In the genomic region with DNA sequence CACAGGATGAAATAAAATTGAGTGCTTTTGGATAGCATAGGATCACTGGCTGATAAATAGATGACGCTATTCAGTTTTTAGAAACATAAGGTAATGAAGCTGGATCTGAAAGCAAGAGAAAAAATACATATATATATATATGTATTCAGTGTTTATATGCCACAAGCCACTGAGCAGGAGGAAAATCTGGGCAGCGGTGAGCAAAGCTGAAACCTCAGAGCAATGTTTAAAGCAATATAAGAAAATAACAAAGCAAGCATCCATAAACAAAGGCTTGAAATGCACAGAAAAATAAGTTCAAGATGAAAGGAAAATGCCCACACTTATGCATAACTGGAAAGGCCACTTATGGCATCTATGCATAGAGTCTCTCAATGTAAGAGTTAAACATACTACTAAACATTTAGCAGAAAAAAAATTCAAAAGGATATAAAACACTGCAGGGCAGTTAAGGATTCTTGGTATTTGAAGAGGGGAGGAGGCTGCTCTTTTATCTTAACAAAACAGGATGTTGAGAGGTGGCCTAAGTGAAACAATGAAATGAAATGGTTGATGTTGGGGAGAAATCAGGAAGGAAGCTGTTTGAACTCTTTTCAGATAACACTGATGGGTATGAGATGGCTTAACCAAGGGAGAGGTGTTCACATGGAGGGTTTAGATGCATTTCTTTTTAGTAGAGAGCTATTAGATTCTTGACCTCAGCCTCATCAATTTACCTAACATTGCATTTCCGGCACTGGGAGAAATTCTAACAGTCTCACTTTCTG, we compare ENCODE assay signal across 16 cellular contexts.
DNase-seq lines count a peak whose midpoint lies in the region; ATAC-seq and TF ChIP-seq lines count a peak whose summit lies in the region.
"Had no signal": no experiment of that assay in that cellular context is flagged by ENCODE, and none has a peak within 500 bp of the region (broad histone marks: within the 10 kb centered on the region; RNA-seq: fewer than 3 reads in every experiment).

No MANE protein-coding gene starts in this region.

- BruUV-seq in PC-3 (replicated peaks; lab: Mats Ljungman, UMichigan), result no TSS peak

- no peaks in the 10 kb centered on the region for H3K9me3 ChIP-seq in DND-41 (ENCODE audit: insufficient read depth, low read length, severe bottlenecking)
- H3K9me3 ChIP-seq in KOPT-K1 (ENCODE audit: insufficient read depth, low read length, poor library complexity, severe bottlenecking), result peaks cover 9% of the 10 kb centered on the region
- no peaks in the 10 kb centered on the region for H3K9me3 ChIP-seq in PC-3 (ENCODE audit: low read length)

- H3K27ac ChIP-seq in DND-41 (ENCODE audit: low read length) (peak overlapping the region; percentile 89), KOPT-K1 (ENCODE audit: low read depth, low read length, poor library complexity, severe bottlenecking) (peak overlapping the region; percentile 93), PC-3 (ENCODE audit: low read length) (no peak overlapping the region)
- H3K27ac ChIP-seq: hepatocyte, HL-60, SK-N-MC had no signal

- H3K36me3 Mint-ChIP-seq in activated T-helper 1 cell treated with anti-CD3 and anti-CD28 coated beads, Interleukin-12 subunit alpha, Interleukin-12 subunit beta, Interleukin-2, Interleukin-4 antibody, amounts not matched to agents 30 ng/mL and 10 ng/mL and 1 ng/mL, durations not matched to agents 14 hours and 24 hours and 36 hours (ENCODE audit: low read depth), result peaks cover 11% of the 10 kb centered on the region
- peaks cover 0 to 11% of the 10 kb centered on the region in 2 donors for H3K36me3 Mint-ChIP-seq in naive B cell

- H3K9ac ChIP-seq in DND-41 (ENCODE audit: low read depth, low read length), result peak overlapping the region; percentile 52
- no peak overlapping the region for H3K9ac ChIP-seq in PC-3 (ENCODE audit: low read length)

- no peaks in the 10 kb centered on the region for H4K20me1 ChIP-seq in DND-41 (ENCODE audit: insufficient read depth, low read length)
- no peaks in the 10 kb centered on the region for H4K20me1 ChIP-seq in PC-3 (ENCODE audit: low read length)

- H3K9me2 ChIP-seq in PC-3 (replicated peaks; ENCODE audit: low read length), result no peaks in the 10 kb centered on the region

- H3K27ac Mint-ChIP-seq in activated T-helper 1 cell treated with anti-CD3 and anti-CD28 coated beads, Interleukin-12 subunit alpha, Interleukin-12 subunit beta, Interleukin-2, Interleukin-4 antibody, amounts not matched to agents 30 ng/mL and 10 ng/mL and 1 ng/mL, durations not matched to agents 14 hours and 24 hours and 36 hours, result peak overlapping the region; percentile 97
- peak overlapping the region; percentile 63 to 89 (median 76) for H3K27ac Mint-ChIP-seq in naive B cell

- DNase-seq in DND-41 (peak; percentile 71), naive B cell (peak; percentile 14), PC-3 (no peak), LoVo (ENCODE audit: low spot score) (no peak), NOMO-1 treated with dmso at 0.1 percent for 144 hours (lab: John Stamatoyannopoulos, UW; ENCODE audit: unreplicated experiment) (no peak)
- peak; percentile 18 for DNase-seq in activated T-helper 1 cell treated with anti-CD3 and anti-CD28 coated beads, Interleukin-12 subunit alpha, Interleukin-12 subunit beta, Interleukin-2, Interleukin-4 antibody, amounts not matched to agents 30 ng/mL and 10 ng/mL and 1 ng/mL, durations not matched to agents 14 hours and 24 hours and 36 hours (ENCODE audit: low spot score)
- DNase-seq: aorta; NCI-H1436; NCI-H82; stimulated activated CD4-positive, alpha-beta T cell treated with anti-CD3 and anti-CD28 coated beads, Interleukin-4, amount 100 ng/mL, for 4 hours; substantia nigra had no signal

- peak overlapping the region; percentile 78 for H3K4me3 Mint-ChIP-seq in activated T-helper 1 cell treated with anti-CD3 and anti-CD28 coated beads, Interleukin-12 subunit alpha, Interleukin-12 subunit beta, Interleukin-2, Interleukin-4 antibody, amounts not matched to agents 30 ng/mL and 10 ng/mL and 1 ng/mL, durations not matched to agents 14 hours and 24 hours and 36 hours
- peak overlapping the region in 7 of 8 donors; percentile 4 to 66 (median 33) for H3K4me3 Mint-ChIP-seq in naive B cell

- H3K27me3 ChIP-seq in DND-41 (ENCODE audit: insufficient read depth, low read length, poor library complexity) (no peaks in the 10 kb centered on the region), PC-3 (ENCODE audit: low read length) (peaks cover 28% of the 10 kb centered on the region)

- H3K27me3 Mint-ChIP-seq in activated T-helper 1 cell treated with anti-CD3 and anti-CD28 coated beads, Interleukin-12 subunit alpha, Interleukin-12 subunit beta, Interleukin-2, Interleukin-4 antibody, amounts not matched to agents 30 ng/mL and 10 ng/mL and 1 ng/mL, durations not matched to agents 14 hours and 24 hours and 36 hours (ENCODE audit: insufficient read depth), result no peaks in the 10 kb centered on the region
- no peaks in the 10 kb centered on the region for H3K27me3 Mint-ChIP-seq in naive B cell

- ATAC-seq in DND-41 (ENCODE audit: insufficient read depth, low read depth) (peak; percentile 69), naive B cell (ENCODE audit: low read depth in 2 of 2) (peak; percentile 18 to 19), PC-3 (no peak), GM19023 (IDR thresholded peaks at IDR 0.05; ENCODE audit: unreplicated experiment) (no peak)

- peaks cover 85% of the 10 kb centered on the region for H3K4me1 Mint-ChIP-seq in activated T-helper 1 cell treated with anti-CD3 and anti-CD28 coated beads, Interleukin-12 subunit alpha, Interleukin-12 subunit beta, Interleukin-2, Interleukin-4 antibody, amounts not matched to agents 30 ng/mL and 10 ng/mL and 1 ng/mL, durations not matched to agents 14 hours and 24 hours and 36 hours (ENCODE audit: low read depth)
- H3K4me1 Mint-ChIP-seq in naive B cell, result peaks cover 43 to 71% (median 60%) of the 10 kb centered on the region in 3 donors

- H2AFZ ChIP-seq in DND-41 (ENCODE audit: low read depth, low read length) (peak overlapping the region; percentile 20; the same call in 1 of the 2 replicates), PC-3 (ENCODE audit: low read length) (no peak overlapping the region)
- H2AFZ ChIP-seq: hepatocyte had no signal

- H3K4me2 ChIP-seq in DND-41 (ENCODE audit: insufficient read depth, low read length) (peak overlapping the region; percentile 57), PC-3 (ENCODE audit: low read length) (no peak overlapping the region)
- H3K4me2 ChIP-seq: hepatocyte had no signal

- CTCF ChIA-PET in PC-3 (lab: Charles Lee), result interaction anchor here (1.0 to 1.3 kb wide), 2 partner anchors 86 to 147 kb away, joined by 3 to 4 read pairs; no protein-coding TSS in a partner anchor

- H3F3A ChIP-seq in PC-3 (ENCODE audit: low read length, unreplicated experiment), result no peaks in the 10 kb centered on the region

- H3K9me3 Mint-ChIP-seq in activated T-helper 1 cell treated with anti-CD3 and anti-CD28 coated beads, Interleukin-12 subunit alpha, Interleukin-12 subunit beta, Interleukin-2, Interleukin-4 antibody, amounts not matched to agents 30 ng/mL and 10 ng/mL and 1 ng/mL, durations not matched to agents 14 hours and 24 hours and 36 hours, result no peaks in the 10 kb centered on the region
- H3K9me3 Mint-ChIP-seq in naive B cell, result no peaks in the 10 kb centered on the region

- H3K4me1 ChIP-seq in DND-41 (ENCODE audit: insufficient read depth, low read length) (peaks cover 100% of the 10 kb centered on the region), PC-3 (ENCODE audit: insufficient read depth, low read length) (no peaks in the 10 kb centered on the region)

- H3K4me3 ChIP-seq in DND-41 (ENCODE audit: low read depth in 1 of 2, low read length in 2 of 2), result peak overlapping the region in 1 of 2 experiments; percentile 44; a peak in 2 of 4 replicates
- H3K4me3 ChIP-seq in PC-3 (ENCODE audit: low read length), result no peak overlapping the region
- H3K4me3 ChIP-seq: hepatocyte had no signal

- POLR2A ChIA-PET in PC-3 (lab: Charles Lee; ENCODE audit: unreplicated experiment), result no interaction called here

- intact Hi-C loops in activated T-helper 1 cell treated with anti-CD3 and anti-CD28 coated beads, Interleukin-12 subunit alpha, Interleukin-12 subunit beta, Interleukin-2, Interleukin-4 antibody, amounts not matched to agents 30 ng/mL and 10 ng/mL and 1 ng/mL, durations not matched to agents 14 hours and 24 hours and 36 hours (cut with micrococcal nuclease), result loop anchor here (5.0 kb wide), 4 partner anchors 194 to 1074 kb away; a partner anchor contains a TSS
- intact Hi-C loops in PC-3 (cut with micrococcal nuclease), result loop anchor here (2.0 kb wide), 1 partner anchor 148 kb away; no protein-coding TSS in a partner anchor

- H3K36me3 ChIP-seq in DND-41 (ENCODE audit: insufficient read depth, low read length) (peaks cover 14% of the 10 kb centered on the region), KOPT-K1 (ENCODE audit: insufficient read depth, low read length) (peaks cover 10% of the 10 kb centered on the region), PC-3 (ENCODE audit: low read depth, low read length) (no peaks in the 10 kb centered on the region)

- H3K79me2 ChIP-seq in DND-41 (ENCODE audit: insufficient read depth, low read length) (peaks cover 82% of the 10 kb centered on the region), PC-3 (ENCODE audit: low read length) (no peaks in the 10 kb centered on the region)
- H3K79me2 ChIP-seq: hepatocyte had no signal

- no peak for TF ChIP-seq CTCF in DND-41 (IDR thresholded peaks at IDR 0.05; ENCODE audit: borderline replicate concordance, extremely low read depth, low read length, poor library complexity, severe bottlenecking)
- no peak for TF ChIP-seq CTCF in PC-3 (conservative IDR thresholded peaks at IDR 0.05; ENCODE audit: low read depth, low read length)

Comparison
In these comparisons a context has a peak if more than half of its experiments do, and no peak if none do; other contexts are left out.
1. ATAC-seq: peak in DND-41 (single experiment) and naive B cell (2 of 2); none in PC-3 (single experiment) and GM19023 (single experiment).
2. DNase-seq: peak in DND-41 (single experiment), activated T-helper 1 cell treated with anti-CD3 and anti-CD28 coated beads, Interleukin-12 subunit alpha, Interleukin-12 subunit beta, Interleukin-2, Interleukin-4 antibody, amounts not matched to agents 30 ng/mL and 10 ng/mL and 1 ng/mL, durations not matched to agents 14 hours and 24 hours and 36 hours (single experiment) and naive B cell (single experiment); none in PC-3 (single experiment), LoVo (single experiment) and NOMO-1 treated with dmso at 0.1 percent for 144 hours (single experiment).